Comparison of ENCODE assay signal across 31 cellular contexts in the genomic region with DNA sequence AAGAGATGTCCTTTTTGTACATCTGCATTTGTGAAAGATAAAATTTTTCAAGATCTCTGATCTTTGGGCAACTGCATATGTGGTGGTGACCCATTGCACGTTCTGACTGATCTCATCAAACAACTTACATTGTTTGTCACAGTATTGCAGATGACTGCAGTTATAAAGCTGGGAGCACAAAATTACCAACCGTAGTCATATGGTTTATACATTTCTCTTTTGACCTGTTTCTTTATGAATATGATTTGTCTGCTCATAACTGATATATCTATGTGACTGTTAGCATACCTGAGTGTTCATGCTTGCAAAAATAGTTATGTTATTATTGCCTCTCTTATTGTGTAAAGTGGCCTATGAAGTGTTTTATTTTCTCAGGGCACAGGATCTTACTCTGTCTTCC.
"Had no signal": no experiment of that assay in that cellular context is flagged by ENCODE, and none has a peak within 500 bp of the region (broad histone marks: within the 10 kb centered on the region; RNA-seq: fewer than 3 reads in every experiment).

No MANE protein-coding gene starts in this region.

- H3K9me3 ChIP-seq: left lung, lower lobe of right lung, pancreas, prostate gland, stomach, testis, thyroid gland, transverse colon, upper lobe of left lung, vagina had no signal

- H3K27ac ChIP-seq: left lung, lower lobe of right lung, pancreas, prostate gland, skin epidermis, stomach, testis, thyroid gland, transverse colon, upper lobe of left lung, vagina had no signal

- H3K9me3 Mint-ChIP-seq: nephron, neural crest cell had no signal

- FAIRE-seq: islet of Langerhans, pancreas had no signal

- H3K27me3 ChIP-seq: left lung, pancreas, stomach, testis, thyroid gland, transverse colon, upper lobe of left lung, vagina had no signal

- H3K36me3 ChIP-seq: left lung, lower lobe of right lung, pancreas, prostate gland, stomach, thyroid gland, transverse colon, upper lobe of left lung, vagina had no signal

- DNase-seq: hypothalamus; immature natural killer cell; kidney; left colon; left lung; lower lobe of right lung; mammary epithelial cell; mesenchymal stem cell; naive thymus-derived CD8-positive, alpha-beta T cell; nucleus accumbens; pancreas; posterior cingulate gyrus; retina; right cardiac atrium; stimulated activated CD4-positive, alpha-beta T cell treated with anti-CD3 and anti-CD28 coated beads, Interleukin-12 subunit alpha, Interleukin-12 subunit beta, amount 100 ng/mL, for 4 hours; stimulated activated CD4-positive, alpha-beta T cell treated with anti-CD3 and anti-CD28 coated beads, Interleukin-15, amount 100 ng/mL, for 24 hours; stimulated activated CD4-positive, alpha-beta T cell treated with anti-CD3 and anti-CD28 coated beads, Interleukin-2, amount 100 ng/mL, for 24 hours; stimulated activated CD4-positive, alpha-beta T cell treated with anti-CD3 and anti-CD28 coated beads, Interleukin-4, amount 100 ng/mL, for 1 hour; stimulated activated naive CD4-positive, alpha-beta T cell; stomach; testis; thyroid gland; transverse colon; upper lobe of left lung had no signal

- H3K4me3 ChIP-seq: left lung, lower lobe of right lung, pancreas, prostate gland, skin epidermis, stomach, testis, thyroid gland, transverse colon, upper lobe of left lung, vagina had no signal

- H3K4me3 Mint-ChIP-seq: immature natural killer cell; naive thymus-derived CD8-positive, alpha-beta T cell; nephron; neural crest cell had no signal

- ATAC-seq: left colon; left lung; lower lobe of right lung; naive thymus-derived CD8-positive, alpha-beta T cell; pancreas; right cardiac atrium; sciatic nerve had no signal

- H3K4me1 Mint-ChIP-seq: nephron, neural crest cell had no signal

- H3K27ac Mint-ChIP-seq: immature natural killer cell; naive thymus-derived CD8-positive, alpha-beta T cell; nephron had no signal

- H3K4me1 ChIP-seq: prostate gland, testis, thyroid gland, vagina had no signal
